ENCODE assay signal across 8 cellular contexts in genomic region chr16:22374311-22375116, GRCh38. TPM values are rescaled to one million over a fixed set of nuclear protein-coding genes. Genes with fewer than 3 reads are reported as not detected.
DNase-seq lines count a peak whose midpoint lies in the region; ATAC-seq and TF ChIP-seq lines count a peak whose summit lies in the region.

Gene CDR2 (minus strand): TSS chr16:22374619. CDS start chr16:22374309, 310 bp downstream.

- peak within 1 kb of the TSS; percentile 78 to 92 (median 81) for H3K9ac ChIP-seq in BLaER1 treated with 17β-estradiol and CSF1 and Interleukin-3, amounts not matched to agents 10 nM and 100 nM
- H3K9ac ChIP-seq in colonic mucosa (ENCODE audit: low read depth in 2 of 2, low read length in 2 of 2), result peak within 1 kb of the TSS; percentile 92 to 94

- peak within 1 kb of the TSS in 10 of 11 experiments; percentile 37 to 84 (median 76); a peak in 20 of 22 replicates for H3K27ac ChIP-seq in BLaER1 treated with 17β-estradiol and CSF1 and Interleukin-3, amounts not matched to agents 10 nM and 100 nM
- H3K27ac ChIP-seq in colonic mucosa, result peak within 1 kb of the TSS; percentile 85

- H3K4me2 ChIP-seq in BLaER1 treated with 17β-estradiol and CSF1 and Interleukin-3, amounts not matched to agents 10 nM and 100 nM, result peak within 1 kb of the TSS; percentile 86 to 99 (median 94)

- H3K9me3 ChIP-seq in BLaER1 treated with 17β-estradiol and CSF1 and Interleukin-3, amounts not matched to agents 10 nM and 100 nM (replicated peaks in 1 of 11), result no peaks in the 10 kb centered on the region
- H3K9me3 ChIP-seq in colonic mucosa, result no peaks in the 10 kb centered on the region

- peaks cover 0 to 9% (median 0%) of the 10 kb centered on the region in 11 experiments; a peak in 4 of 22 replicates for H3K27me3 ChIP-seq in BLaER1 treated with 17β-estradiol and CSF1 and Interleukin-3, amounts not matched to agents 10 nM and 100 nM
- no peaks in the 10 kb centered on the region for H3K27me3 ChIP-seq in colonic mucosa

- peak within 1 kb of the TSS; percentile 64 to 90 (median 83) for H3K4me3 ChIP-seq in BLaER1 treated with 17β-estradiol and CSF1 and Interleukin-3, amounts not matched to agents 10 nM and 100 nM
- H3K4me3 ChIP-seq in colonic mucosa, result peak within 1 kb of the TSS; percentile 92

- H3K4me1 ChIP-seq in BLaER1 treated with 17β-estradiol and CSF1 and Interleukin-3, amounts not matched to agents 10 nM and 100 nM, result peaks cover 36 to 55% (median 45%) of the 10 kb centered on the region in 10 experiments
- H3K4me1 ChIP-seq in colonic mucosa, result peaks cover 9% of the 10 kb centered on the region

- peak; percentile 94 for ATAC-seq in GM19328 (IDR thresholded peaks at IDR 0.05; ENCODE audit: unreplicated experiment)
- peak; percentile 75 for ATAC-seq in HG03469 (IDR thresholded peaks at IDR 0.05; ENCODE audit: unreplicated experiment)

- TF ChIP-seq CTCF in colonic mucosa (IDR thresholded peaks at IDR 0.05), result no peak

- H4K20me1 ChIP-seq in BLaER1 treated with 17β-estradiol and CSF1 and Interleukin-3, amounts not matched to agents 10 nM and 100 nM, result peaks cover 0 to 42% (median 0%) of the 10 kb centered on the region in 11 experiments; a peak in 6 of 22 replicates

- intact Hi-C loops in colonic mucosa (cut with DNase I), result no loop called here

- peak; percentile 93 to 99 for DNase-seq in NCI-H526 (lab: John Stamatoyannopoulos, UW)
- peak; percentile 97 to 98 for DNase-seq in activated CD4-positive, alpha-beta T cell treated with anti-CD3 and anti-CD28 coated beads for 4 hours
- peak; percentile 99 for DNase-seq in colonic mucosa
- DNase-seq in kidney glomerular epithelial cell (lab: John Stamatoyannopoulos, UW), result peak; percentile 97
- peak; percentile 88 to 95 for DNase-seq in stimulated activated CD4-positive, alpha-beta T cell treated with anti-CD3 and anti-CD28 coated beads, Interleukin-1b, Interleukin-23, amount 100 ng/mL, for 1 hour (ENCODE audit: low read depth in 2 of 2)

- peaks cover 0 to 20% (median 0%) of the 10 kb centered on the region in 11 experiments; a peak in 3 of 22 replicates for H3K36me3 ChIP-seq in BLaER1 treated with 17β-estradiol and CSF1 and Interleukin-3, amounts not matched to agents 10 nM and 100 nM
- no peaks in the 10 kb centered on the region for H3K36me3 ChIP-seq in colonic mucosa

RNA-seq across cellular contexts. Expression of gene CDR2, which starts in this region (rescaled TPM):
- total RNA-seq in colonic mucosa, result 10 to 100 TPM; 24.0 to 31.5 TPM

Comparison
In these comparisons a context has a peak if more than half of its experiments do, and no peak if none do; other contexts are left out.
1. Peak in every context shown above with its lines: DNase-seq, ATAC-seq, H3K4me3 ChIP-seq and H3K27ac ChIP-seq.